Comparison of ENCODE assay signal across 1 cellular context in the genomic region with DNA sequence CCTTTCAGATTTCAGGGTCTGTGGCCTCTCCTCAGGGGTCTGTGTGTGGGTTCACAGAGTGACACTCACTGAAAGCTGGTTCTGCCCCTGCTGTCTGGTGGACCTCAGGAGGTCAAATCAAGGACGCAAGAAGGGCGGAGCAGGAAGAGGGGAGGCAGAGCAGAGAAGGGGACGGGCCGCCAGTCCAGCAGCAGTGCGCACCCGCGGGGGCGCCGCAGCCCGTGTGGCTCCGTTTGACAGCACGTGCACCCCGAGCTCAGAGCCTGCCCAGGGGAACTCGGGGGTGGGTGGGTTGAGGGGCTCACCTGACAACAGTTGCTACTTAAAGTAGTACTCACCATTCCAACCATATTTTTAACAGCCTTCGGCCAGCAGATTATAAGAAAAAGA.
TF ChIP-seq lines count a peak whose summit lies in the region.

No MANE protein-coding gene starts in this region.

TF ChIP-seq in SK-N-SH treated with all-trans-retinoic acid at 6 μM for 48 hours, 23 proteins besides CTCF, POLR2A, EP300 and RAD21 (continued from another document):
- TF ChIP-seq, protein P1, sequence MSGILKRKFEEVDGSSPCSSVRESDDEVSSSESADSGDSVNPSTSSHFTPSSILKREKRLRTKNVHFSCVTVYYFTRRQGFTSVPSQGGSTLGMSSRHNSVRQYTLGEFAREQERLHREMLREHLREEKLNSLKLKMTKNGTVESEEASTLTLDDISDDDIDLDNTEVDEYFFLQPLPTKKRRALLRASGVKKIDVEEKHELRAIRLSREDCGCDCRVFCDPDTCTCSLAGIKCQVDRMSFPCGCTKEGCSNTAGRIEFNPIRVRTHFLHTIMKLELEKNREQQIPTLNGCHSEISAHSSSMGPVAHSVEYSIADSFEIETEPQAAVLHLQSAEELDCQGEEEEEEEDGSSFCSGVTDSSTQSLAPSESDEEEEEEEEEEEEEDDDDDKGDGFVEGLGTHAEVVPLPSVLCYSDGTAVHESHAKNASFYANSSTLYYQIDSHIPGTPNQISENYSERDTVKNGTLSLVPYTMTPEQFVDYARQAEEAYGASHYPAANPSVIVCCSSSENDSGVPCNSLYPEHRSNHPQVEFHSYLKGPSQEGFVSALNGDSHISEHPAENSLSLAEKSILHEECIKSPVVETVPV (CRISPR knock-in tag; IDR thresholded peaks at IDR 0.05), result no peak
- no peak for TF ChIP-seq ZNF8 (CRISPR knock-in tag; IDR thresholded peaks at IDR 0.05)
- TF ChIP-seq TSHZ2 (CRISPR knock-in tag; IDR thresholded peaks at IDR 0.05), result no peak
- no peak for TF ChIP-seq ZC3H10 (CRISPR knock-in tag; IDR thresholded peaks at IDR 0.05)
- TF ChIP-seq RARB (CRISPR knock-in tag; IDR thresholded peaks at IDR 0.05), result no peak
